In genomic region chr3:114241259-114241658, GRCh38 we compare ENCODE assay signal across 18 cellular contexts. TPM values are rescaled to one million over a fixed set of nuclear protein-coding genes. Genes with fewer than 3 reads are reported as not detected.
A peak's percentile ranks its signal among the peaks of the same experiment; 100 is the strongest.
DNase-seq lines count a peak whose midpoint lies in the region; ATAC-seq and TF ChIP-seq lines count a peak whose summit lies in the region.
"Had no signal": no experiment of that assay in that cellular context is flagged by ENCODE, and none has a peak within 500 bp of the region (broad histone marks: within the 10 kb centered on the region; RNA-seq: fewer than 3 reads in every experiment).

No MANE protein-coding gene starts in this region.

- CTCF ChIA-PET in activated CD8-positive, alpha-beta T cell treated with anti-CD3 and anti-CD28 coated beads for 36 hours (lab: Charles Lee), result interaction anchor here (1.1 to 3.1 kb wide), 3 partner anchors 22 to 88 kb away, joined by 3 to 11 read pairs (median 5); no protein-coding TSS in a partner anchor
- CTCF ChIA-PET in activated CD8-positive, alpha-beta T cell treated with anti-CD3 and anti-CD28 coated beads, Interleukin-2, amount 10 ng/mL, durations not matched to agents 7 days and 5 days (lab: Charles Lee), result interaction anchor here (1.1 to 5.4 kb wide), 4 partner anchors 10 to 86 kb away, joined by 3 to 19 read pairs (median 6); no protein-coding TSS in a partner anchor
- CTCF ChIA-PET in CD4-positive, alpha-beta memory T cell (lab: Charles Lee; ENCODE audit: partially characterized antibody), result interaction anchor here (1.1 to 2.7 kb wide), 3 partner anchors 14 to 87 kb away, joined by 4 to 11 read pairs (median 4); no protein-coding TSS in a partner anchor

- H3K27ac ChIP-seq in CD4-positive, alpha-beta memory T cell (ENCODE audit: low read depth, low read length), result no peak overlapping the region
- H3K27ac ChIP-seq: A549 had no signal

- peak overlapping the region; percentile 27 for H3K27ac Mint-ChIP-seq in activated CD8-positive, alpha-beta T cell treated with anti-CD3 and anti-CD28 coated beads for 36 hours
- H3K27ac Mint-ChIP-seq in activated CD8-positive, alpha-beta T cell treated with anti-CD3 and anti-CD28 coated beads, Interleukin-2, amount 10 ng/mL, durations not matched to agents 7 days and 5 days, result no peak overlapping the region
- peak overlapping the region in 4 of 7 donors; percentile 1 to 41 (median 8) for H3K27ac Mint-ChIP-seq in CD4-positive, alpha-beta memory T cell
- peak overlapping the region; percentile 13 for H3K27ac Mint-ChIP-seq in activated naive CD8-positive, alpha-beta T cell treated with anti-CD3 and anti-CD28 coated beads for 36 hours
- peak overlapping the region; percentile 3 to 66 for H3K27ac Mint-ChIP-seq in natural killer cell treated with Interleukin-12 subunit alpha and Interleukin-12 subunit beta and Interleukin-15 and Interleukin-18, amount 100 ng/mL, for 72 hours
- no peak overlapping the region for H3K27ac Mint-ChIP-seq in nephron progenitor cell

- H3K4me1 Mint-ChIP-seq in activated CD8-positive, alpha-beta T cell treated with anti-CD3 and anti-CD28 coated beads for 36 hours (ENCODE audit: low read depth), result peaks cover 31% of the 10 kb centered on the region
- H3K4me1 Mint-ChIP-seq in activated CD8-positive, alpha-beta T cell treated with anti-CD3 and anti-CD28 coated beads, Interleukin-2, amount 10 ng/mL, durations not matched to agents 7 days and 5 days (ENCODE audit: low read depth), result peaks cover 32% of the 10 kb centered on the region
- H3K4me1 Mint-ChIP-seq in CD4-positive, alpha-beta memory T cell, result peaks cover 10 to 22% (median 15%) of the 10 kb centered on the region in 4 donors
- peaks cover 38% of the 10 kb centered on the region for H3K4me1 Mint-ChIP-seq in activated naive CD8-positive, alpha-beta T cell treated with anti-CD3 and anti-CD28 coated beads for 36 hours
- H3K4me1 Mint-ChIP-seq in natural killer cell treated with Interleukin-12 subunit alpha and Interleukin-12 subunit beta and Interleukin-15 and Interleukin-18, amount 100 ng/mL, for 72 hours (ENCODE audit: low read depth in 2 of 2), result peaks cover 27 to 30% of the 10 kb centered on the region in 2 donors
- H3K4me1 Mint-ChIP-seq in nephron progenitor cell, result peaks cover 4% of the 10 kb centered on the region

- H3K27me3 Mint-ChIP-seq in activated CD8-positive, alpha-beta T cell treated with anti-CD3 and anti-CD28 coated beads for 36 hours, result no peaks in the 10 kb centered on the region
- no peaks in the 10 kb centered on the region for H3K27me3 Mint-ChIP-seq in activated CD8-positive, alpha-beta T cell treated with anti-CD3 and anti-CD28 coated beads, Interleukin-2, amount 10 ng/mL, durations not matched to agents 7 days and 5 days (ENCODE audit: low read depth)
- H3K27me3 Mint-ChIP-seq in CD4-positive, alpha-beta memory T cell, result no peaks in the 10 kb centered on the region
- H3K27me3 Mint-ChIP-seq in activated naive CD8-positive, alpha-beta T cell treated with anti-CD3 and anti-CD28 coated beads for 36 hours, result no peaks in the 10 kb centered on the region
- no peaks in the 10 kb centered on the region for H3K27me3 Mint-ChIP-seq in natural killer cell treated with Interleukin-12 subunit alpha and Interleukin-12 subunit beta and Interleukin-15 and Interleukin-18, amount 100 ng/mL, for 72 hours
- H3K27me3 Mint-ChIP-seq in nephron progenitor cell (ENCODE audit: low read depth, poor library complexity), result no peaks in the 10 kb centered on the region

- H3K4me1 ChIP-seq in CD4-positive, alpha-beta memory T cell (ENCODE audit: insufficient read depth, low read length), result peaks cover 9% of the 10 kb centered on the region
- H3K4me1 ChIP-seq: A549 had no signal

- DNase-seq in activated CD8-positive, alpha-beta T cell treated with anti-CD3 and anti-CD28 coated beads for 36 hours, result no peak
- no peak for DNase-seq in activated CD8-positive, alpha-beta T cell treated with anti-CD3 and anti-CD28 coated beads, Interleukin-2, amount 10 ng/mL, durations not matched to agents 7 days and 5 days
- DNase-seq in CD4-positive, alpha-beta memory T cell, result no peak
- no peak for DNase-seq in activated naive CD8-positive, alpha-beta T cell treated with anti-CD3 and anti-CD28 coated beads for 36 hours
- DNase-seq in natural killer cell treated with Interleukin-12 subunit alpha and Interleukin-12 subunit beta and Interleukin-15 and Interleukin-18, amount 100 ng/mL, for 72 hours (ENCODE audit: low spot score), result no peak
- DNase-seq in activated gamma-delta T cell treated with Interleukin-2 at 50 U/mL for 16 hours, result no peak
- DNase-seq in nephron progenitor cell, result no peak
- DNase-seq: DMS79 treated with DMSO at 0.1 percent for 48 hours, KBM-7, MV-4-11, NCI-H1694 treated with DMSO at 0.1 percent for 48 hours, NCI-H2107, NCI-H510A treated with DMSO at 0.1 percent for 48 hours, NCI-H774, Right ventricle myocardium superior had no signal

- intact Hi-C loops in activated CD8-positive, alpha-beta T cell treated with anti-CD3 and anti-CD28 coated beads for 36 hours (cut with micrococcal nuclease), result no loop called here
- intact Hi-C loops in CD4-positive, alpha-beta memory T cell (cut with micrococcal nuclease), result no loop called here

- H3K27me3 ChIP-seq in CD4-positive, alpha-beta memory T cell (ENCODE audit: insufficient read depth, low read length), result no peaks in the 10 kb centered on the region

- peaks cover 15% of the 10 kb centered on the region for H3K9me3 Mint-ChIP-seq in activated CD8-positive, alpha-beta T cell treated with anti-CD3 and anti-CD28 coated beads for 36 hours
- peaks cover 13% of the 10 kb centered on the region for H3K9me3 Mint-ChIP-seq in activated CD8-positive, alpha-beta T cell treated with anti-CD3 and anti-CD28 coated beads, Interleukin-2, amount 10 ng/mL, durations not matched to agents 7 days and 5 days (ENCODE audit: insufficient read depth)
- H3K9me3 Mint-ChIP-seq in CD4-positive, alpha-beta memory T cell, result peaks cover 0 to 12% (median 5%) of the 10 kb centered on the region in 8 donors
- H3K9me3 Mint-ChIP-seq in activated naive CD8-positive, alpha-beta T cell treated with anti-CD3 and anti-CD28 coated beads for 36 hours, result peaks cover 19% of the 10 kb centered on the region
- peaks cover 11% of the 10 kb centered on the region for H3K9me3 Mint-ChIP-seq in natural killer cell treated with Interleukin-12 subunit alpha and Interleukin-12 subunit beta and Interleukin-15 and Interleukin-18, amount 100 ng/mL, for 72 hours
- H3K9me3 Mint-ChIP-seq in nephron progenitor cell, result peaks cover 12% of the 10 kb centered on the region

- no peaks in the 10 kb centered on the region for H3K36me3 ChIP-seq in CD4-positive, alpha-beta memory T cell (ENCODE audit: insufficient read depth, low read length)

- POLR2A ChIA-PET in activated CD8-positive, alpha-beta T cell treated with anti-CD3 and anti-CD28 coated beads for 36 hours (lab: Charles Lee), result no interaction called here
- POLR2A ChIA-PET in activated CD8-positive, alpha-beta T cell treated with anti-CD3 and anti-CD28 coated beads, Interleukin-2, amount 10 ng/mL, durations not matched to agents 7 days and 5 days (lab: Charles Lee), result interaction anchor here (0.5 to 1.8 kb wide), 4 partner anchors 12 to 198 kb away, joined by 3 to 11 read pairs (median 3); no protein-coding TSS in a partner anchor
- POLR2A ChIA-PET in CD4-positive, alpha-beta memory T cell (lab: Charles Lee; ENCODE audit: partially characterized antibody), result interaction anchor here (0.6 to 3.6 kb wide), 5 partner anchors 15 to 185 kb away, joined by 3 to 23 read pairs (median 3); partner anchors contain the start of gene CCDC191

- peaks cover 24% of the 10 kb centered on the region for H3K36me3 Mint-ChIP-seq in activated CD8-positive, alpha-beta T cell treated with anti-CD3 and anti-CD28 coated beads for 36 hours (ENCODE audit: low read depth)
- peaks cover 30% of the 10 kb centered on the region for H3K36me3 Mint-ChIP-seq in activated CD8-positive, alpha-beta T cell treated with anti-CD3 and anti-CD28 coated beads, Interleukin-2, amount 10 ng/mL, durations not matched to agents 7 days and 5 days (ENCODE audit: low read depth)
- H3K36me3 Mint-ChIP-seq in CD4-positive, alpha-beta memory T cell, result no peaks in the 10 kb centered on the region
- H3K36me3 Mint-ChIP-seq in activated naive CD8-positive, alpha-beta T cell treated with anti-CD3 and anti-CD28 coated beads for 36 hours, result peaks cover 33% of the 10 kb centered on the region
- peaks cover 11% of the 10 kb centered on the region for H3K36me3 Mint-ChIP-seq in natural killer cell treated with Interleukin-12 subunit alpha and Interleukin-12 subunit beta and Interleukin-15 and Interleukin-18, amount 100 ng/mL, for 72 hours
- no peaks in the 10 kb centered on the region for H3K36me3 Mint-ChIP-seq in nephron progenitor cell (ENCODE audit: low read depth)

- no peaks in the 10 kb centered on the region for H3K9me3 ChIP-seq in CD4-positive, alpha-beta memory T cell (ENCODE audit: control insufficient read depth in 1 of 2, low read length in 2 of 2)
- H3K9me3 ChIP-seq: A549 had no signal

- ATAC-seq in activated CD8-positive, alpha-beta T cell treated with anti-CD3 and anti-CD28 coated beads for 36 hours, result peak; percentile 45
- no peak for ATAC-seq in activated CD8-positive, alpha-beta T cell treated with anti-CD3 and anti-CD28 coated beads, Interleukin-2, amount 10 ng/mL, durations not matched to agents 7 days and 5 days
- no peak for ATAC-seq in natural killer cell treated with Interleukin-12 subunit alpha and Interleukin-12 subunit beta and Interleukin-15 and Interleukin-18, amount 100 ng/mL, for 72 hours
- ATAC-seq: A549 had no signal

- no peak overlapping the region for H3K4me3 ChIP-seq in CD4-positive, alpha-beta memory T cell (ENCODE audit: low read length in 2 of 2)
- H3K4me3 ChIP-seq: A549 had no signal

- H3K4me3 Mint-ChIP-seq in activated CD8-positive, alpha-beta T cell treated with anti-CD3 and anti-CD28 coated beads for 36 hours, result no peak overlapping the region
- H3K4me3 Mint-ChIP-seq in activated CD8-positive, alpha-beta T cell treated with anti-CD3 and anti-CD28 coated beads, Interleukin-2, amount 10 ng/mL, durations not matched to agents 7 days and 5 days, result no peak overlapping the region
- H3K4me3 Mint-ChIP-seq in CD4-positive, alpha-beta memory T cell, result no peak overlapping the region
- no peak overlapping the region for H3K4me3 Mint-ChIP-seq in activated naive CD8-positive, alpha-beta T cell treated with anti-CD3 and anti-CD28 coated beads for 36 hours
- H3K4me3 Mint-ChIP-seq in natural killer cell treated with Interleukin-12 subunit alpha and Interleukin-12 subunit beta and Interleukin-15 and Interleukin-18, amount 100 ng/mL, for 72 hours, result no peak overlapping the region
- no peak overlapping the region for H3K4me3 Mint-ChIP-seq in nephron progenitor cell

- TF ChIP-seq CTCF in activated CD8-positive, alpha-beta T cell treated with anti-CD3 and anti-CD28 coated beads for 36 hours (IDR thresholded peaks at IDR 0.05), result no peak
- no peak for TF ChIP-seq CTCF in nephron progenitor cell (IDR thresholded peaks at IDR 0.05)

RNA-seq across cellular contexts. Expression of gene ZNF80, which starts 3.9 kb away (rescaled TPM):
- 1 to 10 TPM; 1.8 to 2.3 TPM for total RNA-seq in activated CD8-positive, alpha-beta T cell treated with anti-CD3 and anti-CD28 coated beads for 36 hours
- total RNA-seq in activated CD8-positive, alpha-beta T cell treated with anti-CD3 and anti-CD28 coated beads, Interleukin-2, amount 10 ng/mL, durations not matched to agents 7 days and 5 days, result under 1 TPM; 0.71 to 0.89 TPM
- total RNA-seq in CD4-positive, alpha-beta memory T cell, result 1 to 10 TPM; 1.1 TPM
- polyA plus RNA-seq in CD4-positive, alpha-beta memory T cell, result under 1 TPM; 0.34 to 0.64 TPM
- total RNA-seq in activated naive CD8-positive, alpha-beta T cell treated with anti-CD3 and anti-CD28 coated beads for 36 hours, result 1 to 10 TPM in 1 of 2 experiments, under 1 TPM in 1; 0.82 to 1.3 TPM
- total RNA-seq in natural killer cell treated with Interleukin-12 subunit alpha and Interleukin-12 subunit beta and Interleukin-15 and Interleukin-18, amount 100 ng/mL, for 72 hours, result under 1 TPM in 1 of 2 donors, not detected in 1; 0.40 TPM
- total RNA-seq: OCI-LY7, Right ventricle myocardium superior had no signal
- polyA plus RNA-seq: A549, BJ had no signal

RNA-seq across cellular contexts. Expression of gene TIGIT, which starts 52.6 kb away (rescaled TPM):
- total RNA-seq in activated CD8-positive, alpha-beta T cell treated with anti-CD3 and anti-CD28 coated beads for 36 hours, result 10 to 100 TPM; 72.8 to 73.5 TPM
- 10 to 100 TPM; 17.3 to 22.1 TPM for total RNA-seq in activated CD8-positive, alpha-beta T cell treated with anti-CD3 and anti-CD28 coated beads, Interleukin-2, amount 10 ng/mL, durations not matched to agents 7 days and 5 days
- total RNA-seq in CD4-positive, alpha-beta memory T cell, result 10 to 100 TPM; 36.1 to 36.6 TPM
- polyA plus RNA-seq in CD4-positive, alpha-beta memory T cell, result 10 to 100 TPM; 25.8 to 28.8 TPM
- total RNA-seq in activated naive CD8-positive, alpha-beta T cell treated with anti-CD3 and anti-CD28 coated beads for 36 hours, result 10 to 100 TPM; 12.9 to 16.4 TPM
- total RNA-seq in natural killer cell treated with Interleukin-12 subunit alpha and Interleukin-12 subunit beta and Interleukin-15 and Interleukin-18, amount 100 ng/mL, for 72 hours, result 10 to 100 TPM; 13.7 to 15.7 TPM
- total RNA-seq: Right ventricle myocardium superior had no signal
- polyA plus RNA-seq: A549, BJ had no signal

Comparison
In these comparisons a context has a peak if more than half of its experiments do, and no peak if none do; other contexts are left out.
1. H3K27ac Mint-ChIP-seq: peak in activated CD8-positive, alpha-beta T cell treated with anti-CD3 and anti-CD28 coated beads for 36 hours (single experiment), CD4-positive, alpha-beta memory T cell (4 of 7), activated naive CD8-positive, alpha-beta T cell treated with anti-CD3 and anti-CD28 coated beads for 36 hours (single experiment) and natural killer cell treated with Interleukin-12 subunit alpha and Interleukin-12 subunit beta and Interleukin-15 and Interleukin-18, amount 100 ng/mL, for 72 hours (2 of 2); none in activated CD8-positive, alpha-beta T cell treated with anti-CD3 and anti-CD28 coated beads, Interleukin-2, amount 10 ng/mL, durations not matched to agents 7 days and 5 days (single experiment) and nephron progenitor cell (single experiment).